In the genomic region with DNA sequence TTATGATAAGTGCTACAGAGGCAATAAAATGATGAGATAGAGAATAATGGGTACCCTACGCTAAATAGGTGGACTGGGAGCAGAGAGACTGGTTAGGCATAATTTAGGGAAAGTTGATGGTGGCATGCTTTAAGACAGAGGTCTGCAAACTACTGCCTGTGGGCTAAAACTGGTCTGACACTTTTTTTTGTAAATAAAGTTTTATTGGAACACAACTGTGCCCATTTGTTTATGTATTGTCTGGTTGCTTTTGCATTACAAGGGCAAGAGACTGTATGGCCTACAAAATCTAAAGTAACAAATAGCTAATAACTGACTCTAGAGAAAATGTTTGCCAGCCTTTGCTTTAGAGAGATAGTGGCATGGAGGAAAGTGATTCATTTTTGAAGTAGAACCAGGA, we compare ENCODE assay signal across 22 cellular contexts. TPM values are rescaled to one million over a fixed set of nuclear protein-coding genes. Genes with fewer than 3 reads are reported as not detected.
DNase-seq lines count a peak whose midpoint lies in the region; ATAC-seq, FAIRE-seq and TF ChIP-seq lines count a peak whose summit lies in the region.
"Had no signal": no experiment of that assay in that cellular context is flagged by ENCODE, and none has a peak within 500 bp of the region (broad histone marks: within the 10 kb centered on the region; RNA-seq: fewer than 3 reads in every experiment).

No MANE protein-coding gene starts in this region.

- no peak for TF ChIP-seq CTCF in GM23338 (conservative IDR thresholded peaks at IDR 0.05; ENCODE audit: low read depth in 2 of 2)
- no peak for TF ChIP-seq CTCF in GM12878 (IDR thresholded peaks at IDR 0.05 in 2 of 3, conservative IDR thresholded peaks at IDR 0.05 in 1 of 3; ENCODE audit: control insufficient read depth in 2 of 3, extremely low read depth in 1 of 3, insufficient read depth in 1 of 3, low read depth in 3 of 3, low read length in 3 of 3)
- no peak for TF ChIP-seq CTCF in nephron progenitor cell (IDR thresholded peaks at IDR 0.05)

- ATAC-seq in GM23338 (no peak), GM12878 (no peak), GM18858 (IDR thresholded peaks at IDR 0.05; ENCODE audit: unreplicated experiment) (no peak)
- ATAC-seq: PC-3 had no signal

- H3K79me2 ChIP-seq in GM23338 (replicated peaks; ENCODE audit: insufficient read depth): peaks cover 19% of the 10 kb centered on the region
- peaks cover 24% of the 10 kb centered on the region for H3K79me2 ChIP-seq in GM12878 (ENCODE audit: control insufficient read depth, insufficient read depth, low read length)

- no peak for TF ChIP-seq POLR2A in GM12878 (IDR thresholded peaks at IDR 0.05; ENCODE audit: low read depth, low read length)

- CTCF ChIA-PET in GM12878 (lab: Yijun Ruan, JAX): no interaction called here

- no peak for TF ChIP-seq EP300 in GM12878 (IDR thresholded peaks at IDR 0.05; ENCODE audit: borderline replicate concordance in 1 of 2, control insufficient read depth in 1 of 2, low read depth in 2 of 2, low read length in 2 of 2)

- peaks cover 37% of the 10 kb centered on the region for H3K36me3 Mint-ChIP-seq in T-helper 1 cell treated with Interleukin-12 subunit alpha and Interleukin-12 subunit beta and Interleukin-4 antibody, amounts not matched to agents 30 μg/mL and 1 μg/mL, for 36 hours (ENCODE audit: low read depth)
- H3K36me3 Mint-ChIP-seq in GM23338 (ENCODE audit: low read depth) (peaks cover 7% of the 10 kb centered on the region; the same call in 2 of the 3 replicates), nephron progenitor cell (ENCODE audit: low read depth) (peaks cover 30% of the 10 kb centered on the region)

- no peak overlapping the region for H3K4me3 Mint-ChIP-seq in T-helper 1 cell treated with Interleukin-12 subunit alpha and Interleukin-12 subunit beta and Interleukin-4 antibody, amounts not matched to agents 30 μg/mL and 1 μg/mL, for 36 hours
- H3K4me3 Mint-ChIP-seq in GM23338: no peak overlapping the region; the same call in 2 of the 3 replicates
- peak overlapping the region; percentile 62 for H3K4me3 Mint-ChIP-seq in nephron progenitor cell
- H3K4me3 Mint-ChIP-seq: CD4-positive, CD25-positive, alpha-beta regulatory T cell had no signal

- H3K27ac Mint-ChIP-seq in T-helper 1 cell treated with Interleukin-12 subunit alpha and Interleukin-12 subunit beta and Interleukin-4 antibody, amounts not matched to agents 30 μg/mL and 1 μg/mL, for 36 hours: peak overlapping the region; percentile 45
- H3K27ac Mint-ChIP-seq in GM23338: peak overlapping the region; percentile 41; the same call in 1 of the 2 replicates
- no peak overlapping the region for H3K27ac Mint-ChIP-seq in nephron progenitor cell

- H3K27me3 ChIP-seq in GM23338 (ENCODE audit: insufficient read depth): no peaks in the 10 kb centered on the region
- H3K27me3 ChIP-seq in GM12878 (replicated peaks in 1 of 2; ENCODE audit: control insufficient read depth in 2 of 2, insufficient read depth in 2 of 2, low read length in 1 of 2): no peaks in the 10 kb centered on the region

- RAD21 ChIA-PET in GM12878 (lab: Charles Lee; ENCODE audit: unreplicated experiment): interaction anchor here (1.4 kb wide), 1 partner anchor 12 kb away, joined by 4 read pairs; no protein-coding TSS in a partner anchor

- intact Hi-C loops in GM12878 (cut with micrococcal nuclease; ENCODE audit: unreplicated experiment): loop anchor here (5.0 kb wide), 1 partner anchor 371 kb away; no protein-coding TSS in a partner anchor

- H3K9ac ChIP-seq in GM12878 (ENCODE audit: control insufficient read depth, insufficient read depth, low read length): no peak overlapping the region

- H3K4me2 ChIP-seq in GM23338 (no peak overlapping the region), GM12878 (ENCODE audit: control insufficient read depth, insufficient read depth) (no peak overlapping the region)

- in situ Hi-C loops in GM12878 (cut with MboI): loop anchor here (10.0 kb wide), 1 partner anchor 373 kb away; no protein-coding TSS in a partner anchor

- H3K36me3 ChIP-seq in GM23338 (ENCODE audit: insufficient read depth) (0 out of 2 replicates have a peak, but pooled peaks cover under 1% of the 10 kb centered on the region), GM12878 (ENCODE audit: control insufficient read depth in 2 of 2, insufficient read depth in 2 of 2, low read length in 1 of 2) (peaks cover 0 to 3% of the 10 kb centered on the region in 2 experiments; a peak in 3 of 4 replicates)

- FAIRE-seq in GM12878 (lab: Jason Lieb, UNC): no peak
- FAIRE-seq: GM12891, GM18507, H1 had no signal

- no peaks in the 10 kb centered on the region for H3K9me2 ChIP-seq in GM23338 (ENCODE audit: insufficient read depth)

- no peak for TF ChIP-seq RAD21 in GM12878 (IDR thresholded peaks at IDR 0.05; ENCODE audit: insufficient read depth, low read depth, low read length)

- peaks cover 6% of the 10 kb centered on the region for H3K9me3 Mint-ChIP-seq in T-helper 1 cell treated with Interleukin-12 subunit alpha and Interleukin-12 subunit beta and Interleukin-4 antibody, amounts not matched to agents 30 μg/mL and 1 μg/mL, for 36 hours
- no peaks in the 10 kb centered on the region for H3K9me3 Mint-ChIP-seq in GM23338
- H3K9me3 Mint-ChIP-seq in nephron progenitor cell: peaks cover 9% of the 10 kb centered on the region

- 100% methylated on average over 1 of the region's 1 CpG for WGBS in GM12878 (ENCODE audit: insufficient coverage, insufficient replicate concordance, low lambda C conversion rate, missing lambda C conversion rate)

- no TSS peak for BruUV-seq in GM12878 (replicated peaks; lab: Mats Ljungman, UMichigan)

- no peak overlapping the region for H3K4me3 ChIP-seq in GM23338
- peak overlapping the region; percentile 38; the same call in 1 of the 2 replicates for H3K4me3 ChIP-seq in GM12878

- H3K4me1 ChIP-seq in GM23338 (ENCODE audit: insufficient read depth) (0 out of 2 replicates have a peak, but pooled peaks cover 9% of the 10 kb centered on the region), GM12878 (ENCODE audit: control insufficient read depth, insufficient read depth, low read length) (peaks cover 3% of the 10 kb centered on the region)

- H3F3A ChIP-seq in GM23338 (replicated peaks; ENCODE audit: low read depth): no peaks in the 10 kb centered on the region

- H3K9me3 ChIP-seq in GM12878 (replicated peaks; ENCODE audit: control insufficient read depth, insufficient read depth, low read length): no peaks in the 10 kb centered on the region; the same call in 2 of the 3 replicates

- no peaks in the 10 kb centered on the region for H3K27me3 Mint-ChIP-seq in T-helper 1 cell treated with Interleukin-12 subunit alpha and Interleukin-12 subunit beta and Interleukin-4 antibody, amounts not matched to agents 30 μg/mL and 1 μg/mL, for 36 hours (ENCODE audit: low read depth)
- H3K27me3 Mint-ChIP-seq in GM23338 (ENCODE audit: insufficient read depth, low read depth, poor library complexity) (peaks cover 7% of the 10 kb centered on the region), nephron progenitor cell (ENCODE audit: low read depth, poor library complexity) (no peaks in the 10 kb centered on the region)
- H3K27me3 Mint-ChIP-seq: CD4-positive, CD25-positive, alpha-beta regulatory T cell had no signal

- SMC1A ChIA-PET in GM12878 (lab: Charles Lee; ENCODE audit: uncharacterized antibody, unreplicated experiment): no interaction called here

- H4K20me1 ChIP-seq in GM23338 (replicated peaks; ENCODE audit: insufficient read depth): peaks cover 4% of the 10 kb centered on the region
- H4K20me1 ChIP-seq in GM12878 (ENCODE audit: control insufficient read depth, insufficient read depth): no peaks in the 10 kb centered on the region

- H2AFZ ChIP-seq in GM23338 (no peak overlapping the region), GM12878 (ENCODE audit: control insufficient read depth, low read depth, low read length) (no peak overlapping the region)

- DNase-seq in T-helper 1 cell (no peak), GM23338 (ENCODE audit: low spot score) (no peak), GM12878 (ENCODE audit: low read depth, low spot score) (no peak), nephron progenitor cell (no peak), NCI-H345 (lab: John Stamatoyannopoulos, UW) (no peak)
- no peak for DNase-seq in activated CD4-positive, CD25-positive, alpha-beta regulatory T cell treated with anti-CD3 and anti-CD28 coated beads, Interleukin-2, amount 50 U/mL, for 72 hours
- DNase-seq: Calu3; CD4-positive, CD25-positive, alpha-beta regulatory T cell; DMS53; EL; KG1; NCI-H1694 treated with DMSO at 0.1 percent for 48 hours; NCI-H2107; NCI-H524; NCI-H82; PC-3 had no signal

- H3K27ac ChIP-seq in GM23338 (ENCODE audit: low read depth): no peak overlapping the region
- no peak overlapping the region for H3K27ac ChIP-seq in GM12878 (ENCODE audit: control insufficient read depth, insufficient read depth)
- H3K27ac ChIP-seq: 22Rv1 had no signal

- peaks cover 21% of the 10 kb centered on the region for H3K4me1 Mint-ChIP-seq in T-helper 1 cell treated with Interleukin-12 subunit alpha and Interleukin-12 subunit beta and Interleukin-4 antibody, amounts not matched to agents 30 μg/mL and 1 μg/mL, for 36 hours (ENCODE audit: low read depth)
- H3K4me1 Mint-ChIP-seq in GM23338: peaks cover 15% of the 10 kb centered on the region; the same call in 2 of the 3 replicates
- H3K4me1 Mint-ChIP-seq in nephron progenitor cell: peaks cover 23% of the 10 kb centered on the region

- POLR2A ChIA-PET in GM12878 (lab: Charles Lee): no interaction called here

TF ChIP-seq in GM23338, 12 proteins besides CTCF, POLR2A, EP300 and RAD21 (continues in another document):
- TF ChIP-seq POLR2AphosphoS5 (IDR thresholded peaks at IDR 0.05; ENCODE audit: low read depth): no peak

RNA-seq across cellular contexts. Expression of a gene that starts 2.5 kb away (rescaled TPM):
- 69.5 and 80.6 TPM in 2 replicates for total RNA-seq in GM23338 (2014; rRNA removed; shearing (Covaris generic))
- polyA plus RNA-seq in GM23338 (2016; fragmentation: Nextera tagmentation; extraction: Ambion mirVana): 31.4 and 33.5 TPM in 2 replicates
- 119 and 121 TPM in 2 replicates for total RNA-seq in GM12878 (2013; cell fraction: nucleolus; rRNA removed)
- 30.4 and 35.8 TPM in 2 replicates for total RNA-seq in GM12878 (2014; rRNA removed)
- total RNA-seq in GM12878 (2014; rRNA removed; fragmentation: Illumina TruSeq; extraction: Trizol): 45.0 and 46.0 TPM in 2 replicates
- total RNA-seq in GM12878 (2021): 25.2 and 27.1 TPM in 2 replicates
- polyA plus RNA-seq in GM12878 (2011; ENCODE audit: low read depth): 5.2 TPM
- 20.0 and 24.8 TPM in 2 replicates for polyA plus RNA-seq in GM12878 (2011; rRNA removed)
- polyA plus RNA-seq in GM12878 (2011; cell fraction: cytosol; rRNA removed): 8.8 and 9.6 TPM in 2 replicates
- polyA plus RNA-seq in GM12878 (2011; cell fraction: nucleus; rRNA removed): 19.7 and 23.1 TPM in 2 replicates
- polyA plus RNA-seq in GM12878 (2012): 7.8 and 10.6 TPM in 2 replicates
- 22.8 and 27.1 TPM in 2 replicates for polyA plus RNA-seq in GM12878 (2014; fragmentation: Illumina TruSeq; extraction: Trizol)
- 1 to 10 TPM; 8.1 to 8.4 TPM for polyA plus RNA-seq in GM12878 (2014; fragmentation: Nextera tagmentation; extraction: Ambion mirVana)
- polyA plus RNA-seq in GM12878 (2014; rRNA removed): 15.3 and 15.5 TPM in 2 replicates
- 10 to 100 TPM; 22.4 to 27.1 TPM for polyA plus RNA-seq in GM12878 (2016; fragmentation: Nextera tagmentation; extraction: Ambion mirVana)
- 64.2 and 72.6 TPM in 2 replicates for polyA minus RNA-seq in GM12878 (2011; rRNA and poly(A)+ RNA removed)
- 22.9 and 34.9 TPM in 2 replicates for polyA minus RNA-seq in GM12878 (2011; cell fraction: cytosol; rRNA and poly(A)+ RNA removed)
- polyA minus RNA-seq in GM12878 (2011; cell fraction: nucleus; rRNA and poly(A)+ RNA removed): 55.5 and 85.3 TPM in 2 replicates
